Comparison of ENCODE assay signal across 27 cellular contexts in genomic region chr4:73139245-73139644, GRCh38.
A peak's percentile ranks its signal among the peaks of the same experiment; 100 is the strongest.
DNase-seq lines count a peak whose midpoint lies in the region; ATAC-seq and TF ChIP-seq lines count a peak whose summit lies in the region.
"Had no signal": no experiment of that assay in that cellular context is flagged by ENCODE, and none has a peak within 500 bp of the region (broad histone marks: within the 10 kb centered on the region; RNA-seq: fewer than 3 reads in every experiment).

No MANE protein-coding gene starts in this region.

- no peak for ATAC-seq in HG03565 (IDR thresholded peaks at IDR 0.05; ENCODE audit: unreplicated experiment)
- no peak for ATAC-seq in GM18519 (IDR thresholded peaks at IDR 0.05; ENCODE audit: low FRiP score, unreplicated experiment)
- ATAC-seq: foreskin keratinocyte, upper lobe of right lung had no signal

- intact Hi-C loops in CD4-positive, alpha-beta memory T cell (cut with micrococcal nuclease) = no loop called here

- peaks cover 56% of the 10 kb centered on the region for H3K36me3 ChIP-seq in CD4-positive, alpha-beta memory T cell (ENCODE audit: insufficient read depth, low read length)
- H3K36me3 ChIP-seq in neural progenitor cell = peaks cover 32% of the 10 kb centered on the region

- peaks cover 19% of the 10 kb centered on the region for H3F3A ChIP-seq in neural progenitor cell (ENCODE audit: low read depth)

- TF ChIP-seq CTCF in VCaP (conservative IDR thresholded peaks at IDR 0.05) (no peak), fibroblast of mammary gland (conservative IDR thresholded peaks at IDR 0.05; ENCODE audit: control insufficient read depth, insufficient read depth, low read depth, low read length) (no peak), neural progenitor cell (IDR thresholded peaks at IDR 0.05) (no peak)

- H3K27ac ChIP-seq in CD4-positive, alpha-beta memory T cell (ENCODE audit: low read depth, low read length) = no peak overlapping the region
- H3K27ac ChIP-seq in VCaP (peak overlapping the region; percentile 67; the same call in 1 of the 2 replicates), neural progenitor cell (peak overlapping the region; percentile 97)
- H3K27ac ChIP-seq: BLaER1, foreskin keratinocyte, PC-9, right atrium auricular region, upper lobe of right lung had no signal

- peaks cover 44 to 60% of the 10 kb centered on the region in 2 donors for H3K36me3 Mint-ChIP-seq in CD4-positive, alpha-beta memory T cell
- peaks cover 33% of the 10 kb centered on the region for H3K36me3 Mint-ChIP-seq in neural progenitor cell

- H3K9ac ChIP-seq in neural progenitor cell = no peak overlapping the region
- H3K9ac ChIP-seq: BLaER1 had no signal

- H3K27ac Mint-ChIP-seq in CD4-positive, alpha-beta memory T cell = peak overlapping the region in 4 of 7 donors; percentile 25 to 82 (median 54)
- H3K27ac Mint-ChIP-seq in neural progenitor cell = peak overlapping the region; percentile 98

- POLR2A ChIA-PET in CD4-positive, alpha-beta memory T cell (lab: Charles Lee; ENCODE audit: partially characterized antibody) = interaction anchor here (0.8 kb wide), 1 partner anchor 118 kb away, joined by 4 read pairs; no protein-coding TSS in a partner anchor

- H3K9me3 ChIP-seq in CD4-positive, alpha-beta memory T cell (ENCODE audit: control insufficient read depth in 1 of 2, low read length in 2 of 2) = no peaks in the 10 kb centered on the region
- no peaks in the 10 kb centered on the region for H3K9me3 ChIP-seq in neural progenitor cell (ENCODE audit: low read depth)
- H3K9me3 ChIP-seq: BLaER1, MG63, right atrium auricular region, upper lobe of right lung had no signal

- H3K4me2 ChIP-seq in neural progenitor cell = peak overlapping the region; percentile 60
- H3K4me2 ChIP-seq: BLaER1, PC-9 had no signal

- no peaks in the 10 kb centered on the region for H3K27me3 ChIP-seq in CD4-positive, alpha-beta memory T cell (ENCODE audit: insufficient read depth, low read length)
- H3K27me3 ChIP-seq in neural progenitor cell = no peaks in the 10 kb centered on the region
- H3K27me3 ChIP-seq: BLaER1, foreskin keratinocyte, MG63, right atrium auricular region, upper lobe of right lung had no signal

- no peaks in the 10 kb centered on the region for H3K4me1 ChIP-seq in CD4-positive, alpha-beta memory T cell (ENCODE audit: insufficient read depth, low read length)
- H3K4me1 ChIP-seq in neural progenitor cell = peaks cover 19% of the 10 kb centered on the region
- H3K4me1 ChIP-seq: BLaER1, foreskin keratinocyte, right atrium auricular region, upper lobe of right lung had no signal

- H4K20me1 ChIP-seq in neural progenitor cell (ENCODE audit: low read depth) = peaks cover 15% of the 10 kb centered on the region

- peaks cover 38% of the 10 kb centered on the region for H3K79me2 ChIP-seq in neural progenitor cell (ENCODE audit: low read depth)

- no peak overlapping the region for H2AFZ ChIP-seq in neural progenitor cell (replicated peaks)
- H2AFZ ChIP-seq: PC-9 had no signal

- CTCF ChIA-PET in CD4-positive, alpha-beta memory T cell (lab: Charles Lee; ENCODE audit: partially characterized antibody) = interaction anchor here (1.1 to 2.3 kb wide), 2 partner anchors 11 to 118 kb away, joined by 3 to 11 read pairs; no protein-coding TSS in a partner anchor

- no peaks in the 10 kb centered on the region for H3K27me3 Mint-ChIP-seq in CD4-positive, alpha-beta memory T cell
- H3K27me3 Mint-ChIP-seq in neural progenitor cell (ENCODE audit: insufficient read depth, low read depth) = no peaks in the 10 kb centered on the region

- peaks cover 8 to 17% (median 10%) of the 10 kb centered on the region in 4 donors for H3K4me1 Mint-ChIP-seq in CD4-positive, alpha-beta memory T cell
- H3K4me1 Mint-ChIP-seq in neural progenitor cell = peaks cover 14% of the 10 kb centered on the region

- no peaks in the 10 kb centered on the region for H3K9me3 Mint-ChIP-seq in CD4-positive, alpha-beta memory T cell
- no peaks in the 10 kb centered on the region for H3K9me3 Mint-ChIP-seq in neural progenitor cell

- H3K4me3 ChIP-seq in CD4-positive, alpha-beta memory T cell (ENCODE audit: low read length in 2 of 2) = no peak overlapping the region
- no peak overlapping the region for H3K4me3 ChIP-seq in fibroblast of mammary gland (ENCODE audit: control insufficient read depth, low read depth, low read length)
- H3K4me3 ChIP-seq in neural progenitor cell = no peak overlapping the region
- H3K4me3 ChIP-seq: BLaER1, MG63, PC-9, right atrium auricular region, upper lobe of right lung had no signal

- DNase-seq in CD4-positive, alpha-beta memory T cell = no peak
- peak; percentile 14 for DNase-seq in fibroblast of mammary gland (ENCODE audit: low read depth)
- DNase-seq in neural progenitor cell (ENCODE audit: low spot score) = no peak
- DNase-seq in cerebellar cortex (ENCODE audit: low spot score) = no peak
- DNase-seq in superior temporal gyrus (ENCODE audit: extremely low spot score) = no peak
- DNase-seq: activated CD4-positive, alpha-beta T cell treated with anti-CD3 and anti-CD28 coated beads, Interleukin-2, amount 50 U/mL, for 48 hours; activated CD4-positive, CD25-positive, alpha-beta regulatory T cell; activated CD8-positive, alpha-beta memory T cell treated with anti-CD3 and anti-CD28 coated beads, Interleukin-2, amount 50 U/mL, for 48 hours; activated effector memory CD4-positive, alpha-beta T cell treated with anti-CD3 and anti-CD28 coated beads, Interleukin-2, amount 50 U/mL, for 16 hours; DMS79 treated with DMSO at 0.1 percent for 48 hours; foreskin keratinocyte; GF-D8; H7; KBM-7; MG63; NCI-H1105 treated with DMSO at 0.1 percent for 48 hours; NCI-H1930; NCI-H526; NK-92 treated with Interleukin-12 subunit alpha and Interleukin-12 subunit beta, amount 100 ng/mL, for 24 hours; PC-9; SHP77 treated with DMSO at 0.1 percent for 48 hours; upper lobe of right lung had no signal

- H3K4me3 Mint-ChIP-seq in CD4-positive, alpha-beta memory T cell = no peak overlapping the region
- H3K4me3 Mint-ChIP-seq in neural progenitor cell = no peak overlapping the region
